In the genomic region with DNA sequence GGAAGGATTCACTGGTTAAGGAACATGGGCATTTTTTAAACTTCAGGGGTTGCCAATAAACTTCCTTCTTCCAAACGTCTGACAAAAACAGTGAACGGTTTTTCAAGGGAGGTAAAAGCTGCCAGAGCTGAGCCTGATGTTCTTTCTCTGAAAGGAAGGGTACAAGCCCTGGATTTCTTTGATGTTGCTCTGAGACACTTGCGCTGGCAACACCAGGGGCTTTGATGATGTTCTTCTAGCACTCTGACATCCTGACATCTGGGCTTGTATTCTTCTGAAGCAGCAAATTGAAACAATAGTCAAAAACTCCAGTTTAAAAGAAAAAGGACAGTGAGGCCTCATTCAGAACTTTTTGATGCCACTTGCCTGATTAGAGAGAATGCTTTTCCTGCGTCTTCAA, we compare ENCODE assay signal across 37 cellular contexts. TPM values are rescaled to one million over a fixed set of nuclear protein-coding genes. Genes with fewer than 3 reads are reported as not detected.
"Had no signal": no experiment of that assay in that cellular context is flagged by ENCODE, and none has a peak within 500 bp of the region (broad histone marks: within the 10 kb centered on the region; RNA-seq: fewer than 3 reads in every experiment).

No MANE protein-coding gene starts in this region.

- H3K4me3 ChIP-seq: colonic mucosa, esophagus squamous epithelium, gastrocnemius medialis, heart right ventricle, hepatocyte, left lung, lower lobe of right lung, mucosa of descending colon had no signal

- DNase-seq: colonic mucosa; cortex of kidney; effector CD8-positive, alpha-beta T cell; effector memory CD8-positive, alpha-beta T cell; endodermal cell; erythroblast; esophagus squamous epithelium; foreskin fibroblast; foreskin melanocyte; gastrocnemius medialis; glutamatergic neuron; head of caudate nucleus; heart right ventricle; hypothalamus; left cardiac atrium; left lung; left ventricle myocardium superior; lower lobe of right lung; mesenchymal stem cell; mucosa of descending colon; naive B cell; naive thymus-derived CD8-positive, alpha-beta T cell had no signal

- H3K36me3 ChIP-seq: colonic mucosa, esophagus squamous epithelium, gastrocnemius medialis, heart right ventricle, left lung, lower lobe of right lung had no signal

- H3K27ac Mint-ChIP-seq: dendritic cell treated with granulocyte-macrophage colony-stimulating factor and Interleukin-4, amounts not matched to agents 40 ng/mL and 50 ng/mL, for 4 days; effector memory CD8-positive, alpha-beta T cell; endodermal cell; mesothelial cell of epicardium; naive B cell; naive thymus-derived CD8-positive, alpha-beta T cell had no signal

- H3K9me3 ChIP-seq: colonic mucosa, esophagus squamous epithelium, gastrocnemius medialis, heart right ventricle, left lung, lower lobe of right lung, mucosa of descending colon had no signal

- H3K79me2 ChIP-seq: hepatocyte had no signal

- H2AFZ ChIP-seq: hepatocyte had no signal

- H3K4me2 ChIP-seq: hepatocyte had no signal

- H3K9me3 Mint-ChIP-seq: dendritic cell treated with granulocyte-macrophage colony-stimulating factor and Interleukin-4, amounts not matched to agents 40 ng/mL and 50 ng/mL, for 4 days had no signal

- FAIRE-seq: endometrium, islet of Langerhans, keratinocyte had no signal

- H3K4me3 Mint-ChIP-seq: dendritic cell treated with granulocyte-macrophage colony-stimulating factor and Interleukin-4, amounts not matched to agents 40 ng/mL and 50 ng/mL, for 4 days; effector memory CD8-positive, alpha-beta T cell; endodermal cell; mesothelial cell of epicardium; naive B cell; naive thymus-derived CD8-positive, alpha-beta T cell had no signal

- H3K36me3 Mint-ChIP-seq: mesothelial cell of epicardium; naive thymus-derived CD8-positive, alpha-beta T cell had no signal

- H3K27me3 Mint-ChIP-seq: dendritic cell treated with granulocyte-macrophage colony-stimulating factor and Interleukin-4, amounts not matched to agents 40 ng/mL and 50 ng/mL, for 4 days; effector memory CD8-positive, alpha-beta T cell; naive B cell; naive thymus-derived CD8-positive, alpha-beta T cell had no signal

- H3K4me1 Mint-ChIP-seq: mesothelial cell of epicardium; naive B cell; naive thymus-derived CD8-positive, alpha-beta T cell had no signal

- H3K4me1 ChIP-seq: colonic mucosa, esophagus squamous epithelium, gastrocnemius medialis, heart right ventricle, left lung, lower lobe of right lung had no signal

- H3K27me3 ChIP-seq: colonic mucosa, esophagus squamous epithelium, gastrocnemius medialis, heart right ventricle, hepatocyte, left lung had no signal

- H3K27ac ChIP-seq: colonic mucosa, epithelial cell of prostate, esophagus squamous epithelium, gastrocnemius medialis, heart right ventricle, hepatocyte, left lung, lower lobe of right lung had no signal

RNA-seq across cellular contexts. Expression of a gene that starts 11.8 kb away (rescaled TPM):
- total RNA-seq: colonic mucosa; dermis microvascular lymphatic vessel endothelial cell; endodermal cell; esophagus mucosa; esophagus squamous epithelium; gastrocnemius medialis; glomerular endothelial cell; heart right ventricle; hepatocyte; kidney epithelial cell; left cardiac atrium; left lung; left ventricle myocardium superior; lower leg skin; lower lobe of right lung; lung microvascular endothelial cell; mesenteric fat pad; mesothelial cell of epicardium; mucosa of descending colon; myocyte; naive thymus-derived CD8-positive, alpha-beta T cell had no signal
